9 cellular contexts compared by ENCODE assay signal in genomic region chr2:84077504-84077903, GRCh38.
A peak's percentile ranks its signal among the peaks of the same experiment; 100 is the strongest.
DNase-seq lines count a peak whose midpoint lies in the region; ATAC-seq and TF ChIP-seq lines count a peak whose summit lies in the region.
"Had no signal": no experiment of that assay in that cellular context is flagged by ENCODE, and none has a peak within 500 bp of the region (broad histone marks: within the 10 kb centered on the region; RNA-seq: fewer than 3 reads in every experiment).

No MANE protein-coding gene starts in this region.

- ATAC-seq in right lobe of liver (peak; percentile 38 to 61 (median 48)), HG03159 (IDR thresholded peaks at IDR 0.05; ENCODE audit: unreplicated experiment) (no peak), GM18861 (IDR thresholded peaks at IDR 0.05; ENCODE audit: unreplicated experiment) (no peak)

- H2AFZ ChIP-seq in Karpas-422 (ENCODE audit: low read length): no peak overlapping the region
- H2AFZ ChIP-seq in SU-DHL-6 (ENCODE audit: low read depth, low read length, severe bottlenecking): no peak overlapping the region

- no peak for TF ChIP-seq POLR2A in right lobe of liver (IDR thresholded peaks at IDR 0.05)

- H3K27ac ChIP-seq in Karpas-422 (ENCODE audit: low read length) (no peak overlapping the region), SU-DHL-6 (ENCODE audit: low read depth, low read length) (no peak overlapping the region), right lobe of liver (no peak overlapping the region)
- H3K27ac ChIP-seq: pancreas had no signal

- 48% methylated on average over 2 of the region's 2 CpGs for WGBS in right lobe of liver (ENCODE audit: insufficient coverage, low coverage, low lambda C conversion rate, missing lambda C conversion rate)

- H3K9me3 ChIP-seq in Karpas-422 (ENCODE audit: low read length): no peaks in the 10 kb centered on the region
- no peaks in the 10 kb centered on the region for H3K9me3 ChIP-seq in SU-DHL-6 (ENCODE audit: insufficient read depth, low read length)
- no peaks in the 10 kb centered on the region for H3K9me3 ChIP-seq in right lobe of liver
- H3K9me3 ChIP-seq: pancreas had no signal

- peak; percentile 33 for TF ChIP-seq CTCF in SU-DHL-6 (IDR thresholded peaks at IDR 0.05; ENCODE audit: insufficient read depth, low read length, poor library complexity, severe bottlenecking)
- TF ChIP-seq CTCF in right lobe of liver (IDR thresholded peaks at IDR 0.05): peak; percentile 19 to 51 (median 34)

- H3K9me2 ChIP-seq in Karpas-422 (replicated peaks; ENCODE audit: insufficient read depth, low read length): no peaks in the 10 kb centered on the region
- no peaks in the 10 kb centered on the region for H3K9me2 ChIP-seq in SU-DHL-6 (replicated peaks; ENCODE audit: insufficient read depth, low read length)

- H3K4me3 ChIP-seq in Karpas-422 (ENCODE audit: low read length) (no peak overlapping the region), SU-DHL-6 (ENCODE audit: insufficient read depth, low read length, poor library complexity, severe bottlenecking) (no peak overlapping the region), right lobe of liver (no peak overlapping the region)
- H3K4me3 ChIP-seq: pancreas had no signal

- no peak overlapping the region for H3K4me2 ChIP-seq in Karpas-422 (ENCODE audit: low read depth, low read length, poor library complexity, severe bottlenecking)
- no peak overlapping the region for H3K4me2 ChIP-seq in SU-DHL-6 (ENCODE audit: low read depth, low read length, poor library complexity, severe bottlenecking)

- DNase-seq in NOMO-1 treated with DMSO at 0.1 percent for 48 hours (lab: John Stamatoyannopoulos, UW; ENCODE audit: unreplicated experiment) (peak; percentile 9), NOMO-1 treated with dmso at 0.1 percent for 144 hours (lab: John Stamatoyannopoulos, UW; ENCODE audit: unreplicated experiment) (no peak), Karpas-422 (peak; percentile 75), right lobe of liver (no peak), anterior cingulate cortex (lab: John Stamatoyannopoulos, UW) (no peak)
- DNase-seq: pancreas had no signal

- no peaks in the 10 kb centered on the region for H3K4me1 ChIP-seq in Karpas-422 (ENCODE audit: low read length)
- no peaks in the 10 kb centered on the region for H3K4me1 ChIP-seq in right lobe of liver
- H3K4me1 ChIP-seq: pancreas had no signal

- H3K27me3 ChIP-seq in Karpas-422 (ENCODE audit: low read length): no peaks in the 10 kb centered on the region
- H3K27me3 ChIP-seq in SU-DHL-6 (ENCODE audit: low read length): no peaks in the 10 kb centered on the region
- no peaks in the 10 kb centered on the region for H3K27me3 ChIP-seq in right lobe of liver
- H3K27me3 ChIP-seq: pancreas had no signal

- H3K36me3 ChIP-seq in Karpas-422 (ENCODE audit: insufficient read depth, low read length) (no peaks in the 10 kb centered on the region), SU-DHL-6 (ENCODE audit: low read length) (no peaks in the 10 kb centered on the region), right lobe of liver (no peaks in the 10 kb centered on the region)
- H3K36me3 ChIP-seq: pancreas had no signal

- intact Hi-C loops in right lobe of liver (cut with DNase I): no loop called here

- H3K9ac ChIP-seq in Karpas-422 (ENCODE audit: low read length): no peak overlapping the region
- H3K9ac ChIP-seq in SU-DHL-6 (ENCODE audit: low read length): no peak overlapping the region

- H4K20me1 ChIP-seq in Karpas-422 (ENCODE audit: insufficient read depth, low read depth, low read length) (no peaks in the 10 kb centered on the region), SU-DHL-6 (ENCODE audit: low read depth, low read length) (no peaks in the 10 kb centered on the region)

- no peaks in the 10 kb centered on the region for H3K79me2 ChIP-seq in Karpas-422 (ENCODE audit: low read length)
- H3K79me2 ChIP-seq in SU-DHL-6 (ENCODE audit: insufficient read depth, low read length): no peaks in the 10 kb centered on the region

- H3F3A ChIP-seq in SU-DHL-6 (ENCODE audit: insufficient read depth): no peaks in the 10 kb centered on the region

Comparison
In these comparisons a context has a peak if more than half of its experiments do, and no peak if none do; other contexts are left out.
1. DNase-seq: peak in NOMO-1 treated with DMSO at 0.1 percent for 48 hours (single experiment) and Karpas-422 (single experiment); none in NOMO-1 treated with dmso at 0.1 percent for 144 hours (single experiment), right lobe of liver (0 of 3) and anterior cingulate cortex (0 of 58).
2. ATAC-seq: peak in right lobe of liver (4 of 4); none in HG03159 (single experiment) and GM18861 (single experiment).